Comparison of ENCODE assay signal across 18 cellular contexts in the genomic region with DNA sequence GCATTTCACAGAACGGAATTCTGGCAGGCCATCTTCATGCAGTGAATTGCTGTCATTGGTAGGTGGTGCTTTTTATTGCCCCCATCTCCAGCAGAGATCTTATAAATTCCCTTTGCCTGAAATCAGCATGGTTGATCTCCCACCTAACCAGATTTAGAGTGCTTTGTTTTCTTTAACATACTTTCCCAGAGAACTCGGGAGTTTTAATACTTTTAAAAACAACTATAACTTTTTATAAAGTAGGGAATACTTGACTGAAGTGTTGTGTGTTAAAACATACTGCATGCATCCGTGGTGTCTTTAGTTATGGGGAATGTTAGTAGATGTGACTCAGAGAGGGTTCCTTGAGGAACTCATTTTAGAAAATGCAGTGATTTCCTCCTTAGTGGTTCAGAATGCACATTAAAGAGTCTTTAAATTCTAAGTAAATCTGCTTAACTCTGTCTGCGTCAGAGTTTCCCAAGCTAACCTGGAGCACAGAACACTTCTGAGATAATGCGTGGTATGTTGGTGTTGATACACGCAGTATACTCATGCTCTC. TPM values are rescaled to one million over a fixed set of nuclear protein-coding genes. Genes with fewer than 3 reads are reported as not detected.
DNase-seq lines count a peak whose midpoint lies in the region; TF ChIP-seq lines count a peak whose summit lies in the region.
"Had no signal": no experiment of that assay in that cellular context is flagged by ENCODE, and none has a peak within 500 bp of the region (broad histone marks: within the 10 kb centered on the region; RNA-seq: fewer than 3 reads in every experiment).

No MANE protein-coding gene starts in this region.

- no peaks in the 10 kb centered on the region for H3K9me3 ChIP-seq in BLaER1 treated with 17β-estradiol and CSF1 and Interleukin-3, amounts not matched to agents 10 nM and 100 nM (replicated peaks in 1 of 11)
- no peaks in the 10 kb centered on the region for H3K9me3 ChIP-seq in smooth muscle cell (replicated peaks; ENCODE audit: low read depth)
- H3K9me3 ChIP-seq: prostate gland, vagina had no signal

- no peak overlapping the region for H3K9ac ChIP-seq in BLaER1 treated with 17β-estradiol and CSF1 and Interleukin-3, amounts not matched to agents 10 nM and 100 nM
- no peak overlapping the region for H3K9ac ChIP-seq in smooth muscle cell (ENCODE audit: low read depth)

- peaks cover 15 to 98% (median 70%) of the 10 kb centered on the region in 10 experiments for H3K4me1 ChIP-seq in BLaER1 treated with 17β-estradiol and CSF1 and Interleukin-3, amounts not matched to agents 10 nM and 100 nM
- peaks cover 12% of the 10 kb centered on the region for H3K4me1 ChIP-seq in smooth muscle cell (ENCODE audit: low read depth)
- H3K4me1 ChIP-seq: prostate gland had no signal

- DNase-seq in brain microvascular endothelial cell (peak; percentile 70), kidney glomerular epithelial cell (lab: John Stamatoyannopoulos, UW) (peak; percentile 74), smooth muscle cell (lab: John Stamatoyannopoulos, UW; ENCODE audit: unreplicated experiment) (no peak), NCI-H1417 treated with DMSO at 0.1 percent for 48 hours (lab: John Stamatoyannopoulos, UW) (no peak), iPS-NIHi11 (ENCODE audit: low spot score) (no peak), NCI-H510A treated with DMSO at 0.1 percent for 48 hours (lab: John Stamatoyannopoulos, UW) (no peak), epidermal melanocyte (ENCODE audit: insufficient read length, low spot score) (no peak)
- DNase-seq: activated CD4-positive, alpha-beta T cell treated with anti-CD3 and anti-CD28 coated beads, Interleukin-2, amount 10 ng/mL, durations not matched to agents 24 days and 14 days; activated naive CD8-positive, alpha-beta T cell treated with anti-CD3 and anti-CD28 coated beads, Interleukin-2, amount 10 ng/mL, durations not matched to agents 7 days and 5 days; CD4-positive, CD25-positive, alpha-beta regulatory T cell; HCEC 1CT; NCI-H2107; SIG-M5; stimulated activated CD4-positive, alpha-beta T cell treated with anti-CD3 and anti-CD28 coated beads, Interleukin-4, amount 100 ng/mL, for 24 hours; T-helper 1 cell had no signal

- TF ChIP-seq CTCF in brain microvascular endothelial cell (IDR thresholded peaks at IDR 0.05; ENCODE audit: low read depth, low read length, missing control alignments) (no peak), smooth muscle cell (IDR thresholded peaks at IDR 0.05; ENCODE audit: borderline replicate concordance, insufficient read depth, poor library complexity, severe bottlenecking) (no peak)

- H4K20me1 ChIP-seq in BLaER1 treated with 17β-estradiol and CSF1 and Interleukin-3, amounts not matched to agents 10 nM and 100 nM, result peaks cover 0 to 99% (median 43%) of the 10 kb centered on the region in 11 experiments; a peak in 18 of 22 replicates
- no peaks in the 10 kb centered on the region for H4K20me1 ChIP-seq in smooth muscle cell (ENCODE audit: low read depth)

- H3K36me3 ChIP-seq in BLaER1 treated with 17β-estradiol and CSF1 and Interleukin-3, amounts not matched to agents 10 nM and 100 nM, result peaks cover 0 to 51% (median 0%) of the 10 kb centered on the region in 11 experiments; a peak in 7 of 22 replicates
- H3K36me3 ChIP-seq in brain microvascular endothelial cell (replicated peaks), result peaks cover 2% of the 10 kb centered on the region
- H3K36me3 ChIP-seq in smooth muscle cell (ENCODE audit: low read depth), result no peaks in the 10 kb centered on the region
- H3K36me3 ChIP-seq: prostate gland, vagina had no signal

- no peak overlapping the region for H3K27ac ChIP-seq in BLaER1 treated with 17β-estradiol and CSF1 and Interleukin-3, amounts not matched to agents 10 nM and 100 nM
- H3K27ac ChIP-seq in brain microvascular endothelial cell, result peak overlapping the region; percentile 76
- H3K27ac ChIP-seq in smooth muscle cell (ENCODE audit: low read depth), result peak overlapping the region; percentile 34
- H3K27ac ChIP-seq: prostate gland had no signal

- peaks cover 20% of the 10 kb centered on the region for H3F3A ChIP-seq in smooth muscle cell (ENCODE audit: low read depth)

- in situ Hi-C loops in brain microvascular endothelial cell (cut with HindIII; ENCODE audit: low pct_ligation_motif_present, low sequenced_read_pairs), result no loop called here

- peaks cover 0 to 30% (median 0%) of the 10 kb centered on the region in 11 experiments; a peak in 6 of 22 replicates for H3K27me3 ChIP-seq in BLaER1 treated with 17β-estradiol and CSF1 and Interleukin-3, amounts not matched to agents 10 nM and 100 nM
- H3K27me3 ChIP-seq in brain microvascular endothelial cell (replicated peaks), result no peaks in the 10 kb centered on the region
- H3K27me3 ChIP-seq in smooth muscle cell (ENCODE audit: low read depth), result no peaks in the 10 kb centered on the region
- H3K27me3 ChIP-seq: vagina had no signal

- no peak overlapping the region for H3K4me3 ChIP-seq in BLaER1 treated with 17β-estradiol and CSF1 and Interleukin-3, amounts not matched to agents 10 nM and 100 nM
- H3K4me3 ChIP-seq in brain microvascular endothelial cell (ENCODE audit: low read depth, low read length) (no peak overlapping the region), smooth muscle cell (no peak overlapping the region)
- H3K4me3 ChIP-seq: prostate gland, vagina had no signal

- no peak overlapping the region for H2AFZ ChIP-seq in smooth muscle cell (ENCODE audit: low read depth)

- WGBS in smooth muscle cell (ENCODE audit: low lambda C conversion rate), result 43% methylated on average over 6 of the region's 6 CpGs

- H3K4me2 ChIP-seq in BLaER1 treated with 17β-estradiol and CSF1 and Interleukin-3, amounts not matched to agents 10 nM and 100 nM, result peak overlapping the region in 7 of 11 experiments; percentile 13 to 53 (median 47); a peak in 9 of 22 replicates
- H3K4me2 ChIP-seq in smooth muscle cell, result peak overlapping the region; percentile 25

- no peaks in the 10 kb centered on the region for H3K79me2 ChIP-seq in smooth muscle cell (ENCODE audit: low read depth)

RNA-seq across cellular contexts. Expression of gene AKAP12, which starts 54.9 kb away (rescaled TPM):
- 13.3 and 13.8 TPM in 2 replicates for total RNA-seq in smooth muscle cell
- 10.7 and 23.3 TPM in 2 replicates for polyA plus RNA-seq in smooth muscle cell
- polyA plus RNA-seq: CD4-positive, CD25-positive, alpha-beta regulatory T cell had no signal

Comparison
In these comparisons a context has a peak if more than half of its experiments do, and no peak if none do; other contexts are left out.
1. H3K27ac ChIP-seq: peak in brain microvascular endothelial cell (single experiment) and smooth muscle cell (single experiment); none in BLaER1 treated with 17β-estradiol and CSF1 and Interleukin-3, amounts not matched to agents 10 nM and 100 nM (0 of 11).
2. DNase-seq: peak in brain microvascular endothelial cell (single experiment) and kidney glomerular epithelial cell (single experiment); none in smooth muscle cell (single experiment), NCI-H1417 treated with DMSO at 0.1 percent for 48 hours (single experiment), iPS-NIHi11 (single experiment), NCI-H510A treated with DMSO at 0.1 percent for 48 hours (single experiment) and epidermal melanocyte (single experiment).